ENCODE assay signal across 28 cellular contexts in genomic region chr14:25887251-25887908, GRCh38.
DNase-seq lines count a peak whose midpoint lies in the region; ATAC-seq and TF ChIP-seq lines count a peak whose summit lies in the region.
"Had no signal": no experiment of that assay in that cellular context is flagged by ENCODE, and none has a peak within 500 bp of the region (broad histone marks: within the 10 kb centered on the region; RNA-seq: fewer than 3 reads in every experiment).

No MANE protein-coding gene starts in this region.

- intact Hi-C loops in PC-3 (cut with micrococcal nuclease): no loop called here
- intact Hi-C loops in Right ventricle myocardium superior (cut with DNase I): no loop called here

- in situ Hi-C loops in astrocyte of the spinal cord (cut with HindIII; ENCODE audit: low sequenced_read_pairs): no loop called here

- H3K27ac ChIP-seq in PC-3 (ENCODE audit: low read length): peak overlapping the region; percentile 53
- H3K27ac ChIP-seq in Karpas-422 (ENCODE audit: low read length): no peak overlapping the region
- H3K27ac ChIP-seq: HL-60, Peyer's patch, prostate gland, sigmoid colon, tibial artery had no signal

- H3K4me1 ChIP-seq in PC-3 (ENCODE audit: insufficient read depth, low read length) (no peaks in the 10 kb centered on the region), Karpas-422 (ENCODE audit: low read length) (no peaks in the 10 kb centered on the region)
- H3K4me1 ChIP-seq: Peyer's patch, prostate gland, tibial artery had no signal

- H3K27me3 ChIP-seq in PC-3 (ENCODE audit: low read length): no peaks in the 10 kb centered on the region
- H3K27me3 ChIP-seq in Karpas-422 (ENCODE audit: low read length): no peaks in the 10 kb centered on the region
- H3K27me3 ChIP-seq: Peyer's patch, sigmoid colon, tibial artery had no signal

- no peak overlapping the region for H3K4me2 ChIP-seq in PC-3 (ENCODE audit: low read length)
- no peak overlapping the region for H3K4me2 ChIP-seq in Karpas-422 (ENCODE audit: low read depth, low read length, poor library complexity, severe bottlenecking)

- H2AFZ ChIP-seq in PC-3 (ENCODE audit: low read length): no peak overlapping the region
- no peak overlapping the region for H2AFZ ChIP-seq in Karpas-422 (ENCODE audit: low read length)

- H3F3A ChIP-seq in PC-3 (ENCODE audit: low read length, unreplicated experiment): no peaks in the 10 kb centered on the region

- H4K20me1 ChIP-seq in PC-3 (ENCODE audit: low read length) (no peaks in the 10 kb centered on the region), Karpas-422 (ENCODE audit: insufficient read depth, low read depth, low read length) (no peaks in the 10 kb centered on the region)

- no TSS peak for BruUV-seq in PC-3 (replicated peaks; lab: Mats Ljungman, UMichigan)

- ATAC-seq in PC-3 (no peak), Right ventricle myocardium superior (ENCODE audit: poor library complexity) (no peak), GM21786 (IDR thresholded peaks at IDR 0.05; ENCODE audit: unreplicated experiment) (no peak)
- ATAC-seq: GM12878; naive thymus-derived CD4-positive, alpha-beta T cell; WTC11 had no signal

- TF ChIP-seq CTCF in PC-3 (conservative IDR thresholded peaks at IDR 0.05; ENCODE audit: low read depth, low read length) (no peak), astrocyte of the spinal cord (IDR thresholded peaks at IDR 0.05; ENCODE audit: low read depth, low read length) (no peak), fibroblast of villous mesenchyme (IDR thresholded peaks at IDR 0.05; ENCODE audit: insufficient read depth, low read depth, low read length) (no peak)

- no peaks in the 10 kb centered on the region for H3K79me2 ChIP-seq in PC-3 (ENCODE audit: low read length)
- H3K79me2 ChIP-seq in Karpas-422 (ENCODE audit: low read length): no peaks in the 10 kb centered on the region

- no peaks in the 10 kb centered on the region for H3K9me2 ChIP-seq in PC-3 (replicated peaks; ENCODE audit: low read length)
- no peaks in the 10 kb centered on the region for H3K9me2 ChIP-seq in Karpas-422 (replicated peaks; ENCODE audit: insufficient read depth, low read length)

- no peak overlapping the region for H3K9ac ChIP-seq in PC-3 (ENCODE audit: low read length)
- H3K9ac ChIP-seq in Karpas-422 (ENCODE audit: low read length): no peak overlapping the region

- POLR2A ChIA-PET in PC-3 (lab: Charles Lee; ENCODE audit: unreplicated experiment): no interaction called here

- no peak overlapping the region for H3K4me3 ChIP-seq in PC-3 (ENCODE audit: low read length)
- H3K4me3 ChIP-seq in astrocyte of the spinal cord (ENCODE audit: low read depth, low read length): no peak overlapping the region
- no peak overlapping the region for H3K4me3 ChIP-seq in fibroblast of villous mesenchyme (ENCODE audit: low read depth, low read length)
- no peak overlapping the region for H3K4me3 ChIP-seq in Karpas-422 (ENCODE audit: low read length)
- H3K4me3 ChIP-seq: GM12878, Peyer's patch, prostate gland, sigmoid colon, tibial artery had no signal

- peaks cover 14% of the 10 kb centered on the region; the same call in 1 of the 2 replicates for H3K9me3 ChIP-seq in PC-3 (ENCODE audit: low read length)
- peaks cover 52% of the 10 kb centered on the region for H3K9me3 ChIP-seq in Karpas-422 (ENCODE audit: low read length)
- H3K9me3 ChIP-seq: Peyer's patch, prostate gland, sigmoid colon, tibial artery had no signal

- peak; percentile 40 for DNase-seq in PC-3
- peak; percentile 29 for DNase-seq in astrocyte of the spinal cord (ENCODE audit: low read depth, low spot score)
- peak; percentile 2 for DNase-seq in fibroblast of villous mesenchyme (ENCODE audit: low read depth)
- DNase-seq in renal cortical epithelial cell (ENCODE audit: low read depth): peak; percentile 85
- no peak for DNase-seq in Right ventricle myocardium superior
- no peak for DNase-seq in Karpas-422
- DNase-seq: activated CD4-positive, alpha-beta T cell treated with anti-CD3 and anti-CD28 coated beads, Interleukin-2, amount 10 ng/mL, durations not matched to agents 7 days and 5 days; activated effector memory CD4-positive, alpha-beta T cell treated with anti-CD3 and anti-CD28 coated beads, Interleukin-2, amount 50 U/mL, for 16 hours; activated T-cell treated with anti-CD3 and anti-CD28 coated beads, Interleukin-2, amount 50 U/mL, for 1 hour; anterior cingulate cortex; CD8-positive, alpha-beta memory T cell; cortex of kidney; endodermal cell; HCEC 1CT; Kasumi-1; naive thymus-derived CD4-positive, alpha-beta T cell; NCI-H1694; NCI-H446; NCI-H774; Peyer's patch; sigmoid colon; stimulated activated CD4-positive, alpha-beta T cell treated with anti-CD3 and anti-CD28 coated beads, Interleukin-4, amount 100 ng/mL, for 24 hours; tibial artery had no signal

- H3K36me3 ChIP-seq in PC-3 (ENCODE audit: low read depth, low read length) (no peaks in the 10 kb centered on the region), Karpas-422 (ENCODE audit: insufficient read depth, low read length) (no peaks in the 10 kb centered on the region)
- H3K36me3 ChIP-seq: Peyer's patch, prostate gland, sigmoid colon, tibial artery had no signal

- CTCF ChIA-PET in PC-3 (lab: Charles Lee): no interaction called here

Comparison
In these comparisons a context has a peak if more than half of its experiments do, and no peak if none do; other contexts are left out.
1. DNase-seq: peak in PC-3 (single experiment), astrocyte of the spinal cord (single experiment), fibroblast of villous mesenchyme (single experiment) and renal cortical epithelial cell (single experiment); none in Right ventricle myocardium superior (single experiment) and Karpas-422 (single experiment).